Comparison of ENCODE assay signal across 3 cellular contexts in the genomic region with DNA sequence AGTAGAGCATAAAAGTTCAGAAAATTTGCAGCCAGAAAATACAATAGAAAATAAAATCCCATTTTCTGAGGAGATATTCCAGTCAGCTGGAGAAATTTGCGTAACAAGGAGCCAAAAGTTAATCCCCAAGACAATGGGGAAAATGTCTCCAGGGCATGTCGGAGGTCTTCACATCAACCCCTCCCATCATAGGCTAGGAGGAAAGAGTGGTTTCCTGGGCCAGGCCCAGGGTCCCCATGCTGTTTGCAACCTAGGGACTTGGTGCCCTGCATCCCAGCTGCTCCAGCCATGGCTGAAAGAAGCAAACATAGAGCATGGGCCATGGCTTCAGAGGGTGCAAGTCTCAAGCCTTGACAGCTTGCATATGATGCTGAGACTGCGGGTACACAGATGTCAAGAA.
"Had no signal": no experiment of that assay in that cellular context is flagged by ENCODE, and none has a peak within 500 bp of the region (broad histone marks: within the 10 kb centered on the region; RNA-seq: fewer than 3 reads in every experiment).

No MANE protein-coding gene starts in this region.

- H3K4me3 ChIP-seq: GM12878 had no signal

- DNase-seq: GDM1, GF-D8 had no signal
